ENCODE assay signal across 8 cellular contexts in the genomic region with DNA sequence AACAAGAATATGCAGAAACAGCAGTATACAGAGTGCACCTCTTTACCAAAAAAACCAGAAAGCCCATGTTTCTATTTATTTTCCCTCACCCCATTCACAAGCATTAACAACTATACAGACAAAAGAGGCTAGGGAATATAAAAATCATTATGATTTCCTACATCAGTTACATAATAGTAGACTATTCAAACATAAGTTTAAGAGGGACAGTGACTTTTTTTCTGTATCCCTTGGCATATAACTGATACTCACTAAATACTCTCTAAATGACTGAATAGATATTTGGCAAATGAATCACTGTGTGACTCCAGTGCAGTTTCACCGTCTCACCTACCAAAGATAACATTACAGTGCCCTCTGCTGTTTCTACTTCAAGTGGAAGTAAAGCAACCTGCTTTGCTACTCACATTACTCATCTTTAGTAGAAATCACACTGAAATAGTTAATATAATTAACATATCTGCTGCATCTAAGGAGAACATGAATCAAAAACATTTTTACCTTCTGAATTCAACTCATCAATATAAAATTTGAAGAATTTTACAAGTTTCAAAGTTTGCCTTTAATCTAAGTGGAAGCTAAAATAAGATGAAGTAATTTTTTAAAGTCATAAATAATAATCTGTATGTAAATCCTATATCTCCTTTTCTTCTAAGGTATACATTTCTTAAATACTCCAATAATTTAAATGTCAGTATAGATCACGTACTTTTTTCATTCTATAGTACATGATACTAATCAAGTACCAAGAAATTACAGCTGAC.
DNase-seq lines count a peak whose midpoint lies in the region; ATAC-seq, FAIRE-seq and TF ChIP-seq lines count a peak whose summit lies in the region.

No MANE protein-coding gene starts in this region.

- no peak overlapping the region for H3K4me3 ChIP-seq in astrocyte (ENCODE audit: insufficient read depth, low read depth, low read length)
- no peak overlapping the region for H3K4me3 ChIP-seq in iPS DF 6.9 (ENCODE audit: low read length)

- H3K9me3 Mint-ChIP-seq in astrocyte (ENCODE audit: unreplicated experiment), result no peaks in the 10 kb centered on the region
- no peaks in the 10 kb centered on the region for H3K9me3 Mint-ChIP-seq in stimulated activated effector memory CD8-positive, alpha-beta T cell treated with anti-CD3 and anti-CD28 coated beads, Interleukin-12 subunit alpha, Interleukin-12 subunit beta, amount 100 ng/mL, for 72 hours

- WGBS in iPS DF 6.9 (ENCODE audit: insufficient coverage, insufficient read length), result no CpG with 5 or more reads among the region's 2 CpGs

- no peaks in the 10 kb centered on the region for H4K20me1 ChIP-seq in astrocyte (ENCODE audit: insufficient read depth, low read length)

- no peaks in the 10 kb centered on the region for H3K9me3 ChIP-seq in astrocyte (ENCODE audit: insufficient read depth, low read depth, low read length)
- H3K9me3 ChIP-seq in iPS DF 6.9 (ENCODE audit: control insufficient read depth, insufficient read depth, low read length), result no peaks in the 10 kb centered on the region

- H3K4me2 ChIP-seq in astrocyte (ENCODE audit: low read length), result peak overlapping the region; percentile 55

- peaks cover 8% of the 10 kb centered on the region for H3K4me1 ChIP-seq in astrocyte (ENCODE audit: insufficient read depth, low read length)
- H3K4me1 ChIP-seq in iPS DF 6.9 (ENCODE audit: control insufficient read depth, insufficient read depth, low read length), result no peaks in the 10 kb centered on the region

- no peak for DNase-seq in activated CD4-positive, CD25-positive, alpha-beta regulatory T cell treated with anti-CD3 and anti-CD28 coated beads, Interleukin-2, amount 50 U/mL, for 72 hours
- peak; percentile 39 for DNase-seq in NCI-H748 treated with DMSO at 0.1 percent for 48 hours (lab: John Stamatoyannopoulos, UW)
- DNase-seq in astrocyte (ENCODE audit: low read depth), result peak; percentile 90
- peak; percentile 31 for DNase-seq in iPS DF 6.9 (ENCODE audit: low read depth, low spot score)
- no peak for DNase-seq in stimulated activated effector memory CD8-positive, alpha-beta T cell treated with anti-CD3 and anti-CD28 coated beads, Interleukin-12 subunit alpha, Interleukin-12 subunit beta, amount 100 ng/mL, for 72 hours (ENCODE audit: low spot score in 2 of 2)

- H3K27me3 ChIP-seq in astrocyte (ENCODE audit: insufficient read depth, low read length) (no peaks in the 10 kb centered on the region), iPS DF 6.9 (ENCODE audit: control insufficient read depth, insufficient read depth, low read length) (no peaks in the 10 kb centered on the region)

- peaks cover 16% of the 10 kb centered on the region for H3K4me1 Mint-ChIP-seq in astrocyte (ENCODE audit: low read depth, unreplicated experiment)
- H3K4me1 Mint-ChIP-seq in stimulated activated effector memory CD8-positive, alpha-beta T cell treated with anti-CD3 and anti-CD28 coated beads, Interleukin-12 subunit alpha, Interleukin-12 subunit beta, amount 100 ng/mL, for 72 hours, result peaks cover 27% of the 10 kb centered on the region

- peaks cover 22% of the 10 kb centered on the region for H3K79me2 ChIP-seq in astrocyte (ENCODE audit: insufficient read depth, low read length)

- H3K9ac ChIP-seq in astrocyte (ENCODE audit: low read length), result peak overlapping the region; percentile 5

- H2AFZ ChIP-seq in astrocyte (ENCODE audit: low read depth, low read length), result no peak overlapping the region

- peak; percentile 95 for FAIRE-seq in astrocyte (lab: Jason Lieb, UNC)

- H3K36me3 ChIP-seq in astrocyte (ENCODE audit: insufficient read depth, low read length) (no peaks in the 10 kb centered on the region), iPS DF 6.9 (ENCODE audit: control insufficient read depth, insufficient read depth, low read length) (no peaks in the 10 kb centered on the region)

- ATAC-seq in activated CD4-positive, CD25-positive, alpha-beta regulatory T cell treated with anti-CD3 and anti-CD28 coated beads, Interleukin-2, amount 50 U/mL, for 24 hours, result peak; percentile 96 to 97
- ATAC-seq in GM21515 (IDR thresholded peaks at IDR 0.05; ENCODE audit: unreplicated experiment) (peak; percentile 96), HG03575 (IDR thresholded peaks at IDR 0.05; ENCODE audit: extremely low read depth, insufficient number of reproducible peaks, low FRiP score, unreplicated experiment) (peak; percentile 82)
- peak; percentile 100 for ATAC-seq in stimulated activated effector memory CD8-positive, alpha-beta T cell treated with anti-CD3 and anti-CD28 coated beads, Interleukin-12 subunit alpha, Interleukin-12 subunit beta, amount 100 ng/mL, for 72 hours

- no peaks in the 10 kb centered on the region for H3K27me3 Mint-ChIP-seq in astrocyte (ENCODE audit: low read depth, unreplicated experiment)

- peak overlapping the region; percentile 2 for H3K4me3 Mint-ChIP-seq in astrocyte (ENCODE audit: unreplicated experiment)
- no peak overlapping the region for H3K4me3 Mint-ChIP-seq in stimulated activated effector memory CD8-positive, alpha-beta T cell treated with anti-CD3 and anti-CD28 coated beads, Interleukin-12 subunit alpha, Interleukin-12 subunit beta, amount 100 ng/mL, for 72 hours

- H3K27ac Mint-ChIP-seq in astrocyte (ENCODE audit: unreplicated experiment), result peak overlapping the region; percentile 68
- H3K27ac Mint-ChIP-seq in stimulated activated effector memory CD8-positive, alpha-beta T cell treated with anti-CD3 and anti-CD28 coated beads, Interleukin-12 subunit alpha, Interleukin-12 subunit beta, amount 100 ng/mL, for 72 hours, result no peak overlapping the region

- H3K27ac ChIP-seq in astrocyte (ENCODE audit: low read depth, low read length) (peak overlapping the region; percentile 55), iPS DF 6.9 (ENCODE audit: low read length) (no peak overlapping the region)

- peak; percentile 78 for TF ChIP-seq CTCF in astrocyte (IDR thresholded peaks at IDR 0.05; ENCODE audit: insufficient read depth, low read depth, low read length)

- H3K36me3 Mint-ChIP-seq in astrocyte (ENCODE audit: low read depth, unreplicated experiment), result peaks cover 4% of the 10 kb centered on the region
- H3K36me3 Mint-ChIP-seq in stimulated activated effector memory CD8-positive, alpha-beta T cell treated with anti-CD3 and anti-CD28 coated beads, Interleukin-12 subunit alpha, Interleukin-12 subunit beta, amount 100 ng/mL, for 72 hours, result peaks cover 8% of the 10 kb centered on the region

Comparison
In these comparisons a context has a peak if more than half of its experiments do, and no peak if none do; other contexts are left out.
1. DNase-seq: peak in NCI-H748 treated with DMSO at 0.1 percent for 48 hours (single experiment), astrocyte (single experiment) and iPS DF 6.9 (single experiment); none in activated CD4-positive, CD25-positive, alpha-beta regulatory T cell treated with anti-CD3 and anti-CD28 coated beads, Interleukin-2, amount 50 U/mL, for 72 hours (single experiment) and stimulated activated effector memory CD8-positive, alpha-beta T cell treated with anti-CD3 and anti-CD28 coated beads, Interleukin-12 subunit alpha, Interleukin-12 subunit beta, amount 100 ng/mL, for 72 hours (0 of 2).
2. Peak in every context shown above with its lines, with median percentiles within 50 percentile points of each other: ATAC-seq.